ENCODE assay signal across 1 cellular context in genomic region chr12:119204137-119204536, GRCh38.
TF ChIP-seq lines count a peak whose summit lies in the region.

No MANE protein-coding gene starts in this region.

TF ChIP-seq in K562, 482 proteins besides CTCF, POLR2A, EP300 and RAD21 (continued from another document):
- no peak for TF ChIP-seq MGA (IDR thresholded peaks at IDR 0.05)
- no peak for TF ChIP-seq ZNF3 (CRISPR knock-in tag; IDR thresholded peaks at IDR 0.05)
- TF ChIP-seq TFAP4 (CRISPR knock-in tag; IDR thresholded peaks at IDR 0.05; ENCODE audit: borderline replicate concordance): no peak
- peak; percentile 26; the same call in 1 of the 2 replicates for TF ChIP-seq ZNF316 (IDR thresholded peaks at IDR 0.05)
- TF ChIP-seq HDGF (IDR thresholded peaks at IDR 0.05): no peak
- TF ChIP-seq SIX5 (IDR thresholded peaks at IDR 0.05; ENCODE audit: borderline replicate concordance in 1 of 2, insufficient read depth in 1 of 2, low read depth in 1 of 2, low read length in 2 of 2): no peak
- TF ChIP-seq MAFG (tag; conservative IDR thresholded peaks at IDR 0.05): peak; percentile 27; the same call in 1 of the 2 replicates
- no peak for TF ChIP-seq RBM39 (optimal IDR thresholded peaks at IDR 0.05; ENCODE audit: low read depth, low read length)
- no peak for TF ChIP-seq GABPA (tag; conservative IDR thresholded peaks at IDR 0.05; ENCODE audit: low read depth)
